Comparison of ENCODE assay signal across 11 cellular contexts in genomic region chr14:68863610-68864300, GRCh38.
DNase-seq lines count a peak whose midpoint lies in the region; ATAC-seq and TF ChIP-seq lines count a peak whose summit lies in the region.
"Had no signal": no experiment of that assay in that cellular context is flagged by ENCODE, and none has a peak within 500 bp of the region (broad histone marks: within the 10 kb centered on the region; RNA-seq: fewer than 3 reads in every experiment).

No MANE protein-coding gene starts in this region.

- peaks cover 17% of the 10 kb centered on the region for H3K27me3 Mint-ChIP-seq in HFFc6 (ENCODE audit: insufficient read depth)

- WGBS in SK-N-SH (ENCODE audit: low lambda C conversion rate): 95% methylated on average over 13 of the region's 13 CpGs

- no peaks in the 10 kb centered on the region for H3K79me2 ChIP-seq in SK-N-SH (ENCODE audit: insufficient read depth)

- peaks cover 22% of the 10 kb centered on the region for H3K36me3 Mint-ChIP-seq in HFFc6 (ENCODE audit: low read depth)

- H3K9ac ChIP-seq in SK-N-SH: no peak overlapping the region

- peak overlapping the region; percentile 33; the same call in 1 of the 2 replicates for H3K27ac Mint-ChIP-seq in HFFc6

- no peak overlapping the region for H3K4me2 ChIP-seq in SK-N-SH

- POLR2A ChIA-PET in SK-N-SH (lab: Yijun Ruan, JAX): no interaction called here

- CTCF ChIA-PET in SK-N-SH (lab: Yijun Ruan, JAX): interaction anchor here (0.6 to 6.2 kb wide), 54 partner anchors 10 to 1858 kb away, joined by 3 to 94 read pairs (median 5); no protein-coding TSS in a partner anchor

- H3K9me2 ChIP-seq in SK-N-SH: no peaks in the 10 kb centered on the region

- H3K36me3 ChIP-seq in SK-N-SH (replicated peaks in 1 of 2; ENCODE audit: control insufficient read depth in 1 of 2, insufficient read depth in 2 of 2, low read length in 1 of 2) (peaks cover 0 to 27% of the 10 kb centered on the region in 2 experiments), RWPE2 (ENCODE audit: low read depth) (0 out of 2 replicates have a peak, but pooled peaks cover 5% of the 10 kb centered on the region), left lung (no peaks in the 10 kb centered on the region)
- H3K36me3 ChIP-seq: HAP-1 had no signal

- DNase-seq in SK-N-SH: no peak
- DNase-seq in HFFc6: no peak
- no peak for DNase-seq in RWPE2 (ENCODE audit: low spot score)
- no peak for DNase-seq in left lung
- no peak for DNase-seq in NCI-H69 (lab: John Stamatoyannopoulos, UW)
- DNase-seq in erythroblast (lab: John Stamatoyannopoulos, UW): no peak
- DNase-seq in activated CD4-positive, alpha-beta T cell treated with anti-CD3 and anti-CD28 coated beads for 4 hours: no peak

- H3K27me3 ChIP-seq in SK-N-SH (ENCODE audit: insufficient read depth) (no peaks in the 10 kb centered on the region), RWPE2 (ENCODE audit: insufficient read depth, poor library complexity, severe bottlenecking) (no peaks in the 10 kb centered on the region), left lung (no peaks in the 10 kb centered on the region)

- H3K4me1 ChIP-seq in SK-N-SH (ENCODE audit: control insufficient read depth in 1 of 2, insufficient read depth in 2 of 2, low read depth in 1 of 2, low read length in 1 of 2): no peaks in the 10 kb centered on the region
- H3K4me1 ChIP-seq in RWPE2 (ENCODE audit: insufficient read depth, poor library complexity, severe bottlenecking): no peaks in the 10 kb centered on the region
- no peaks in the 10 kb centered on the region for H3K4me1 ChIP-seq in left lung

- peaks cover 8% of the 10 kb centered on the region for H3K9me3 Mint-ChIP-seq in HFFc6

- no peak overlapping the region for H3K4me3 ChIP-seq in SK-N-SH (ENCODE audit: low read depth in 2 of 2, low read length in 1 of 2)
- no peak overlapping the region for H3K4me3 ChIP-seq in RWPE2 (ENCODE audit: severe bottlenecking)
- H3K4me3 ChIP-seq in left lung: no peak overlapping the region
- H3K4me3 ChIP-seq: HAP-1 had no signal

- H3F3A ChIP-seq in SK-N-SH (replicated peaks; ENCODE audit: insufficient read depth): peaks cover 37% of the 10 kb centered on the region

- no peak for TF ChIP-seq EP300 in SK-N-SH (IDR thresholded peaks at IDR 0.05; ENCODE audit: borderline replicate concordance in 1 of 2, low read depth in 1 of 2, low read length in 1 of 2)

- TF ChIP-seq POLR2A in erythroblast (IDR thresholded peaks at IDR 0.05; ENCODE audit: low read length): no peak

- TF ChIP-seq CTCF in SK-N-SH (IDR thresholded peaks at IDR 0.05) (no peak), HFFc6 (IDR thresholded peaks at IDR 0.05) (no peak), RWPE2 (IDR thresholded peaks at IDR 0.05; ENCODE audit: poor library complexity, severe bottlenecking) (peak; percentile 68), left lung (IDR thresholded peaks at IDR 0.05) (no peak)

- H4K20me1 ChIP-seq in SK-N-SH (ENCODE audit: insufficient read depth): no peaks in the 10 kb centered on the region

- peaks cover 5% of the 10 kb centered on the region; the same call in 1 of the 2 replicates for H3K4me1 Mint-ChIP-seq in HFFc6 (ENCODE audit: low read depth)
- H3K4me1 Mint-ChIP-seq: CD8-positive, alpha-beta memory T cell had no signal

- H3K4me3 Mint-ChIP-seq in HFFc6: peak overlapping the region; percentile 36; the same call in 1 of the 2 replicates
- H3K4me3 Mint-ChIP-seq: CD8-positive, alpha-beta memory T cell had no signal

- ATAC-seq in SK-N-SH treated with all-trans-retinoic acid at 6 μM for 48 hours: peak; percentile 20
- ATAC-seq in RWPE2 (ENCODE audit: low read depth): no peak; the same call in 2 of the 3 replicates
- peak; percentile 22 for ATAC-seq in left lung

- H3K9me3 ChIP-seq in SK-N-SH (no peaks in the 10 kb centered on the region), RWPE2 (ENCODE audit: severe bottlenecking) (peaks cover 6% of the 10 kb centered on the region), left lung (peaks cover 0 to 14% of the 10 kb centered on the region in 2 donors)

- H3K27ac ChIP-seq in SK-N-SH (ENCODE audit: low read depth in 2 of 2, low read length in 1 of 2) (no peak overlapping the region), RWPE2 (ENCODE audit: poor library complexity, severe bottlenecking) (no peak overlapping the region), left lung (no peak overlapping the region)
- H3K27ac ChIP-seq: 22Rv1 had no signal

- intact Hi-C loops in left lung (cut with DNase I): loop anchor here in 1 of 2 donors (10.0 kb wide), 1 partner anchor 241 kb away; no protein-coding TSS in a partner anchor

- no peak for TF ChIP-seq RAD21 in SK-N-SH (IDR thresholded peaks at IDR 0.05; ENCODE audit: low read length)

- H2AFZ ChIP-seq in SK-N-SH (ENCODE audit: low read depth): no peak overlapping the region

TF ChIP-seq in SK-N-SH treated with all-trans-retinoic acid at 6 μM for 48 hours, 23 proteins besides CTCF, POLR2A, EP300 and RAD21:
- TF ChIP-seq RARB (CRISPR knock-in tag; IDR thresholded peaks at IDR 0.05) (no peak), ZNF70 (CRISPR knock-in tag; IDR thresholded peaks at IDR 0.05) (no peak), OSR1 (CRISPR knock-in tag; IDR thresholded peaks at IDR 0.05) (no peak), ARNTL (CRISPR knock-in tag; IDR thresholded peaks at IDR 0.05; ENCODE audit: borderline replicate concordance, low read depth) (no peak), ESRRG (CRISPR knock-in tag; IDR thresholded peaks at IDR 0.05) (no peak), TCF4 (CRISPR knock-in tag; IDR thresholded peaks at IDR 0.05; ENCODE audit: borderline replicate concordance) (no peak), TOX (CRISPR knock-in tag; IDR thresholded peaks at IDR 0.05; ENCODE audit: borderline replicate concordance) (no peak), ISL1 (CRISPR knock-in tag; IDR thresholded peaks at IDR 0.05) (no peak), ZNF565 (CRISPR knock-in tag; conservative IDR thresholded peaks at IDR 0.05; ENCODE audit: low read depth) (no peak), ZFP3 (CRISPR knock-in tag; IDR thresholded peaks at IDR 0.05) (no peak), GLIS3 (CRISPR knock-in tag; IDR thresholded peaks at IDR 0.05) (no peak), SNAI2 (CRISPR knock-in tag; IDR thresholded peaks at IDR 0.05) (no peak)
- TF ChIP-seq, protein P1, sequence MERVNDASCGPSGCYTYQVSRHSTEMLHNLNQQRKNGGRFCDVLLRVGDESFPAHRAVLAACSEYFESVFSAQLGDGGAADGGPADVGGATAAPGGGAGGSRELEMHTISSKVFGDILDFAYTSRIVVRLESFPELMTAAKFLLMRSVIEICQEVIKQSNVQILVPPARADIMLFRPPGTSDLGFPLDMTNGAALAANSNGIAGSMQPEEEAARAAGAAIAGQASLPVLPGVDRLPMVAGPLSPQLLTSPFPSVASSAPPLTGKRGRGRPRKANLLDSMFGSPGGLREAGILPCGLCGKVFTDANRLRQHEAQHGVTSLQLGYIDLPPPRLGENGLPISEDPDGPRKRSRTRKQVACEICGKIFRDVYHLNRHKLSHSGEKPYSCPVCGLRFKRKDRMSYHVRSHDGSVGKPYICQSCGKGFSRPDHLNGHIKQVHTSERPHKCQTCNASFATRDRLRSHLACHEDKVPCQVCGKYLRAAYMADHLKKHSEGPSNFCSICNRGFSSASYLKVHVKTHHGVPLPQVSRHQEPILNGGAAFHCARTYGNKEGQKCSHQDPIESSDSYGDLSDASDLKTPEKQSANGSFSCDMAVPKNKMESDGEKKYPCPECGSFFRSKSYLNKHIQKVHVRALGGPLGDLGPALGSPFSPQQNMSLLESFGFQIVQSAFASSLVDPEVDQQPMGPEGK (CRISPR knock-in tag; IDR thresholded peaks at IDR 0.05; ENCODE audit: borderline replicate concordance): no peak

TF ChIP-seq in SK-N-SH, 30 proteins besides CTCF, POLR2A, EP300 and RAD21 (continues in another document):
- TF ChIP-seq CHD2 (IDR thresholded peaks at IDR 0.05; ENCODE audit: low read length, partially characterized antibody): no peak
- TF ChIP-seq, protein P2, sequence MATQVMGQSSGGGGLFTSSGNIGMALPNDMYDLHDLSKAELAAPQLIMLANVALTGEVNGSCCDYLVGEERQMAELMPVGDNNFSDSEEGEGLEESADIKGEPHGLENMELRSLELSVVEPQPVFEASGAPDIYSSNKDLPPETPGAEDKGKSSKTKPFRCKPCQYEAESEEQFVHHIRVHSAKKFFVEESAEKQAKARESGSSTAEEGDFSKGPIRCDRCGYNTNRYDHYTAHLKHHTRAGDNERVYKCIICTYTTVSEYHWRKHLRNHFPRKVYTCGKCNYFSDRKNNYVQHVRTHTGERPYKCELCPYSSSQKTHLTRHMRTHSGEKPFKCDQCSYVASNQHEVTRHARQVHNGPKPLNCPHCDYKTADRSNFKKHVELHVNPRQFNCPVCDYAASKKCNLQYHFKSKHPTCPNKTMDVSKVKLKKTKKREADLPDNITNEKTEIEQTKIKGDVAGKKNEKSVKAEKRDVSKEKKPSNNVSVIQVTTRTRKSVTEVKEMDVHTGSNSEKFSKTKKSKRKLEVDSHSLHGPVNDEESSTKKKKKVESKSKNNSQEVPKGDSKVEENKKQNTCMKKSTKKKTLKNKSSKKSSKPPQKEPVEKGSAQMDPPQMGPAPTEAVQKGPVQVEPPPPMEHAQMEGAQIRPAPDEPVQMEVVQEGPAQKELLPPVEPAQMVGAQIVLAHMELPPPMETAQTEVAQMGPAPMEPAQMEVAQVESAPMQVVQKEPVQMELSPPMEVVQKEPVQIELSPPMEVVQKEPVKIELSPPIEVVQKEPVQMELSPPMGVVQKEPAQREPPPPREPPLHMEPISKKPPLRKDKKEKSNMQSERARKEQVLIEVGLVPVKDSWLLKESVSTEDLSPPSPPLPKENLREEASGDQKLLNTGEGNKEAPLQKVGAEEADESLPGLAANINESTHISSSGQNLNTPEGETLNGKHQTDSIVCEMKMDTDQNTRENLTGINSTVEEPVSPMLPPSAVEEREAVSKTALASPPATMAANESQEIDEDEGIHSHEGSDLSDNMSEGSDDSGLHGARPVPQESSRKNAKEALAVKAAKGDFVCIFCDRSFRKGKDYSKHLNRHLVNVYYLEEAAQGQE (IDR thresholded peaks at IDR 0.05; ENCODE audit: low read depth, low read length): no peak
- no peak for TF ChIP-seq RFX5 (IDR thresholded peaks at IDR 0.05; ENCODE audit: low read length)
- TF ChIP-seq IRF3 (IDR thresholded peaks at IDR 0.05; ENCODE audit: low read depth, low read length): no peak
- TF ChIP-seq RCOR1 (IDR thresholded peaks at IDR 0.05; ENCODE audit: low read length): no peak
- no peak for TF ChIP-seq TCF12 (IDR thresholded peaks at IDR 0.05)
- no peak for TF ChIP-seq SIN3A (IDR thresholded peaks at IDR 0.05; ENCODE audit: borderline replicate concordance, low read depth, low read length)
